Comparison of ENCODE assay signal across 16 cellular contexts in genomic region chr2:114729025-114729424, GRCh38.
DNase-seq lines count a peak whose midpoint lies in the region; ATAC-seq, FAIRE-seq and TF ChIP-seq lines count a peak whose summit lies in the region.
"Had no signal": no experiment of that assay in that cellular context is flagged by ENCODE, and none has a peak within 500 bp of the region (broad histone marks: within the 10 kb centered on the region; RNA-seq: fewer than 3 reads in every experiment).

No MANE protein-coding gene starts in this region.

- no peaks in the 10 kb centered on the region for H3K79me2 ChIP-seq in OCI-LY7 (ENCODE audit: insufficient read depth, low read depth, low read length)

- peak; percentile 70 for DNase-seq in DMS53 treated with DMSO at 0.1 percent for 48 hours (lab: John Stamatoyannopoulos, UW; ENCODE audit: unreplicated experiment)
- no peak for DNase-seq in OCI-LY7 (ENCODE audit: low spot score)
- DNase-seq in kidney: no peak
- DNase-seq in activated CD4-positive, alpha-beta T cell treated with anti-CD3 and anti-CD28 coated beads for 48 hours: no peak
- DNase-seq in amniotic stem cell (lab: John Stamatoyannopoulos, UW): no peak
- DNase-seq: activated CD8-positive, alpha-beta memory T cell treated with anti-CD3 and anti-CD28 coated beads for 24 hours; activated naive CD8-positive, alpha-beta T cell treated with anti-CD3 and anti-CD28 coated beads, Interleukin-2, amount 10 ng/mL, durations not matched to agents 7 days and 5 days; foreskin melanocyte; KBM-7; NCI-H524 treated with DMSO at 0.1 percent for 48 hours; pancreas had no signal

- no peaks in the 10 kb centered on the region for H3K9me3 ChIP-seq in OCI-LY7 (ENCODE audit: low read length)
- no peaks in the 10 kb centered on the region for H3K9me3 ChIP-seq in kidney (ENCODE audit: control insufficient read depth in 1 of 2, low read length in 2 of 2)
- H3K9me3 ChIP-seq: pancreas had no signal

- no peak overlapping the region for H3K4me2 ChIP-seq in OCI-LY7 (ENCODE audit: low read length)

- FAIRE-seq in A204.1 (lab: Jason Lieb, UNC) (peak; percentile 11), kidney (lab: Jason Lieb, UNC) (no peak)
- FAIRE-seq: GM19239, pancreas had no signal

- TF ChIP-seq POLR2A in GM18505 (IDR thresholded peaks at IDR 0.05; ENCODE audit: borderline replicate concordance, extremely low read depth, insufficient read depth, insufficient read length): no peak

- H3K9ac ChIP-seq in kidney (ENCODE audit: low read length in 2 of 2): no peak overlapping the region

- no peak overlapping the region for H2AFZ ChIP-seq in OCI-LY7 (ENCODE audit: low read length)

- H3K9me2 ChIP-seq in OCI-LY7 (ENCODE audit: insufficient read depth, low read length): no peaks in the 10 kb centered on the region

- ATAC-seq in GM18505 (IDR thresholded peaks at IDR 0.05; ENCODE audit: unreplicated experiment) (no peak), HG02884 (IDR thresholded peaks at IDR 0.05; ENCODE audit: unreplicated experiment) (no peak)
- ATAC-seq: HCT116, pancreas had no signal

- H3K4me3 ChIP-seq in OCI-LY7 (ENCODE audit: low read depth, low read length, poor library complexity, severe bottlenecking): no peak overlapping the region
- no peak overlapping the region for H3K4me3 ChIP-seq in kidney (ENCODE audit: low read length in 2 of 2)
- H3K4me3 ChIP-seq: pancreas had no signal

- POLR2A ChIA-PET in OCI-LY7 (lab: Charles Lee): no interaction called here

- no peaks in the 10 kb centered on the region for H3K4me1 ChIP-seq in OCI-LY7 (ENCODE audit: insufficient read depth, low read length, poor library complexity, severe bottlenecking)
- H3K4me1 ChIP-seq in kidney (ENCODE audit: control insufficient read depth in 1 of 2, insufficient read depth in 1 of 2, low read depth in 1 of 2, low read length in 2 of 2): no peaks in the 10 kb centered on the region
- H3K4me1 ChIP-seq: pancreas had no signal

- TF ChIP-seq CTCF in OCI-LY7 (conservative IDR thresholded peaks at IDR 0.05; ENCODE audit: low read length): peak; percentile 56
- TF ChIP-seq CTCF in kidney (IDR thresholded peaks at IDR 0.05; ENCODE audit: borderline replicate concordance, extremely low read depth, insufficient read depth): peak; percentile 8

- no peak overlapping the region for H3K27ac ChIP-seq in OCI-LY7 (ENCODE audit: low read depth, low read length, poor library complexity, severe bottlenecking)
- H3K27ac ChIP-seq in kidney (ENCODE audit: low read depth in 2 of 2, low read length in 2 of 2): no peak overlapping the region
- H3K27ac ChIP-seq: pancreas had no signal

- CTCF ChIA-PET in OCI-LY7 (lab: Charles Lee; ENCODE audit: unreplicated experiment): no interaction called here

- no peaks in the 10 kb centered on the region for H4K20me1 ChIP-seq in OCI-LY7 (ENCODE audit: insufficient read depth, low read length)

- no peaks in the 10 kb centered on the region for H3K36me3 ChIP-seq in OCI-LY7 (ENCODE audit: insufficient read depth, low read length)
- H3K36me3 ChIP-seq in kidney (ENCODE audit: control insufficient read depth in 1 of 2, insufficient read depth in 2 of 2, low read length in 2 of 2): no peaks in the 10 kb centered on the region
- H3K36me3 ChIP-seq: pancreas had no signal

- intact Hi-C loops in OCI-LY7 (cut with micrococcal nuclease; ENCODE audit: unreplicated experiment) (no loop called here), kidney (cut with DNase I) (no loop called here)

- BruUV-seq in OCI-LY7 (replicated peaks; lab: Mats Ljungman, UMichigan): no TSS peak
